ENCODE assay signal across 13 cellular contexts in genomic region chr4:158823461-158823873, GRCh38. TPM values are rescaled to one million over a fixed set of nuclear protein-coding genes. Genes with fewer than 3 reads are reported as not detected.
DNase-seq lines count a peak whose midpoint lies in the region; ATAC-seq and TF ChIP-seq lines count a peak whose summit lies in the region.
"Had no signal": no experiment of that assay in that cellular context is flagged by ENCODE, and none has a peak within 500 bp of the region (broad histone marks: within the 10 kb centered on the region; RNA-seq: fewer than 3 reads in every experiment).

No MANE protein-coding gene starts in this region.

- peaks cover 92% of the 10 kb centered on the region for H3K4me1 ChIP-seq in body of pancreas
- H3K4me1 ChIP-seq in parathyroid adenoma = peaks cover 46% of the 10 kb centered on the region
- peaks cover 30% of the 10 kb centered on the region for H3K4me1 ChIP-seq in colonic mucosa

- no peak for TF ChIP-seq POLR2A in body of pancreas (IDR thresholded peaks at IDR 0.05)

- intact Hi-C loops in body of pancreas (cut with DNase I) = loop anchor here (10.0 kb wide), 1 partner anchor 49 kb away; no protein-coding TSS in a partner anchor
- intact Hi-C loops in colonic mucosa (cut with DNase I) = loop anchor here (5.0 kb wide), 1 partner anchor 46 kb away; no protein-coding TSS in a partner anchor
- intact Hi-C loops in posterior cingulate gyrus (cut with DNase I) = no loop called here

- no peaks in the 10 kb centered on the region for H3K36me3 ChIP-seq in body of pancreas (replicated peaks in 1 of 2; ENCODE audit: insufficient read depth in 1 of 2, low read depth in 2 of 2)
- no peaks in the 10 kb centered on the region for H3K36me3 ChIP-seq in parathyroid adenoma (ENCODE audit: control insufficient read depth, insufficient read depth, low read length)
- no peaks in the 10 kb centered on the region for H3K36me3 ChIP-seq in colonic mucosa
- H3K36me3 ChIP-seq: vagina had no signal

- no peak overlapping the region for H3K4me2 ChIP-seq in parathyroid adenoma (ENCODE audit: low read length)

- no peak overlapping the region for H2AFZ ChIP-seq in parathyroid adenoma

- 64 to 65% methylated on average over 3 of the region's 3 CpGs for WGBS in body of pancreas, 2 donors

- peak overlapping the region in 3 of 4 donors; percentile 78 to 84 (median 80) for H3K27ac ChIP-seq in body of pancreas
- peak overlapping the region; percentile 86 for H3K27ac ChIP-seq in parathyroid adenoma
- H3K27ac ChIP-seq in colonic mucosa = no peak overlapping the region
- H3K27ac ChIP-seq: SK-N-MC, spleen, vagina had no signal

- no peaks in the 10 kb centered on the region for H3K27me3 ChIP-seq in body of pancreas
- H3K27me3 ChIP-seq in parathyroid adenoma (ENCODE audit: control insufficient read depth, insufficient read depth, low read length) = no peaks in the 10 kb centered on the region
- no peaks in the 10 kb centered on the region for H3K27me3 ChIP-seq in colonic mucosa
- H3K27me3 ChIP-seq: vagina had no signal

- H3K79me2 ChIP-seq in parathyroid adenoma = no peaks in the 10 kb centered on the region

- TF ChIP-seq CTCF in body of pancreas (IDR thresholded peaks at IDR 0.05) = no peak
- TF ChIP-seq CTCF in parathyroid adenoma (IDR thresholded peaks at IDR 0.05) = no peak
- TF ChIP-seq CTCF in colonic mucosa (IDR thresholded peaks at IDR 0.05) = no peak

- no peak for DNase-seq in activated CD4-positive, CD25-positive, alpha-beta regulatory T cell treated with anti-CD3 and anti-CD28 coated beads, Interleukin-2, amount 50 U/mL, for 72 hours
- no peak for DNase-seq in body of pancreas
- no peak for DNase-seq in colonic mucosa
- DNase-seq in posterior cingulate gyrus = no peak
- no peak for DNase-seq in SIG-M5 (lab: John Stamatoyannopoulos, UW)
- DNase-seq: activated naive CD8-positive, alpha-beta T cell treated with anti-CD3 and anti-CD28 coated beads, Interleukin-2, amount 10 ng/mL, durations not matched to agents 7 days and 5 days; NCI-H1048; spleen had no signal

- H3K9ac ChIP-seq in parathyroid adenoma = no peak overlapping the region
- no peak overlapping the region for H3K9ac ChIP-seq in colonic mucosa (ENCODE audit: low read depth in 2 of 2, low read length in 2 of 2)

- H3K9me3 ChIP-seq in body of pancreas = no peaks in the 10 kb centered on the region
- H3K9me3 ChIP-seq in parathyroid adenoma (ENCODE audit: control insufficient read depth, low read length) = no peaks in the 10 kb centered on the region
- no peaks in the 10 kb centered on the region for H3K9me3 ChIP-seq in colonic mucosa
- H3K9me3 ChIP-seq: spleen, vagina had no signal

- H3K4me3 ChIP-seq in body of pancreas (no peak overlapping the region), parathyroid adenoma (ENCODE audit: low read depth, low read length) (no peak overlapping the region), colonic mucosa (no peak overlapping the region)
- H3K4me3 ChIP-seq: SK-N-MC, spleen, vagina had no signal

- peak; percentile 42 to 57 for ATAC-seq in activated CD4-positive, CD25-positive, alpha-beta regulatory T cell treated with anti-CD3 and anti-CD28 coated beads, Interleukin-2, amount 50 U/mL, for 24 hours
- ATAC-seq in HG02798 (IDR thresholded peaks at IDR 0.05; ENCODE audit: poor library complexity, unreplicated experiment) (peak; percentile 39), body of pancreas (peak; percentile 7)

RNA-seq across cellular contexts. Expression of gene FNIP2, which starts 54.6 kb away (rescaled TPM):
- total RNA-seq in body of pancreas = 10 to 100 TPM; 26.7 to 38.2 TPM
- total RNA-seq in colonic mucosa = 10 to 100 TPM; 56.2 to 89.6 TPM
